In the genomic region with DNA sequence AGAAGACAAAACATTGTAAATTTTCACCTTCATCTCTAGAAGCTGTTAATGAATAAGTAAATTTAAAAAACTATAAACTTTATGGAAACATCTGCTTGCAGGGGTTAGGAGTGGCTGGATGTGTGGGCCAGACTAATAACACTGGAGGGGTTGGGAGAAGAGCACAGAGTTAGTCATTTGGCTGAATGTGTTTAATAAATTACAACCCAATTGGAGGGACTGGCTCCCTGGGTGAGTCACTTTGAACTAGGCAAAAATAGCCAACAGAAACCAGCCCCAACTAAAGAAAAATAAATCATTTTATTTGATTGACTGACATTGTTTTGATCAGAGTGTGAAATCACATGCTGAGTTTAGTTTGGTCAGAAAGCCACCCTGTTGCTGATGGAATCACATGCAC, we compare ENCODE assay signal across 29 cellular contexts. TPM values are rescaled to one million over a fixed set of nuclear protein-coding genes. Genes with fewer than 3 reads are reported as not detected.
A peak's percentile ranks its signal among the peaks of the same experiment; 100 is the strongest.
DNase-seq lines count a peak whose midpoint lies in the region; ATAC-seq and TF ChIP-seq lines count a peak whose summit lies in the region.
"Had no signal": no experiment of that assay in that cellular context is flagged by ENCODE, and none has a peak within 500 bp of the region (broad histone marks: within the 10 kb centered on the region; RNA-seq: fewer than 3 reads in every experiment).

No MANE protein-coding gene starts in this region.

- dilution Hi-C loops in mammary epithelial cell (cut with HindIII; ENCODE audit: low sequenced_read_pairs), result no loop called here

- BruUV-seq in mammary epithelial cell (replicated peaks; lab: Mats Ljungman, UMichigan), result no TSS peak

- no peak overlapping the region for H3K4me3 ChIP-seq in BLaER1
- H3K4me3 ChIP-seq in mammary epithelial cell (replicated peaks in 1 of 3; ENCODE audit: insufficient read depth in 1 of 3, low read depth in 2 of 3, low read length in 3 of 3), result no peak overlapping the region
- H3K4me3 ChIP-seq in neural progenitor cell, result no peak overlapping the region
- H3K4me3 ChIP-seq: esophagus squamous epithelium, gastrocnemius medialis, hepatocyte, lung, ovary, skin epidermis had no signal

- H3K4me1 ChIP-seq in BLaER1, result peaks cover 25% of the 10 kb centered on the region
- no peaks in the 10 kb centered on the region for H3K4me1 ChIP-seq in mammary epithelial cell (ENCODE audit: insufficient read depth, low read length)
- no peaks in the 10 kb centered on the region for H3K4me1 ChIP-seq in neural progenitor cell
- H3K4me1 ChIP-seq: BE2C, esophagus squamous epithelium, gastrocnemius medialis had no signal

- ATAC-seq in memory B cell (ENCODE audit: low read depth) (no peak), GM19467 (IDR thresholded peaks at IDR 0.05; ENCODE audit: unreplicated experiment) (no peak)
- ATAC-seq: gastrocnemius medialis, HCT116, T-cell had no signal

- no peak overlapping the region for H3K4me3 Mint-ChIP-seq in memory B cell
- no peak overlapping the region for H3K4me3 Mint-ChIP-seq in activated CD4-positive, alpha-beta T cell treated with anti-CD3 and anti-CD28 coated beads, Interleukin-2, amount 10 ng/mL, durations not matched to agents 24 days and 14 days
- no peak overlapping the region for H3K4me3 Mint-ChIP-seq in neural progenitor cell
- no peak overlapping the region for H3K4me3 Mint-ChIP-seq in type B pancreatic cell
- H3K4me3 Mint-ChIP-seq: activated T-cell treated with anti-CD3 and anti-CD28 coated beads, Interleukin-2, amount 50 U/mL, for 72 hours; nephron; T-cell had no signal

- in situ Hi-C loops in mammary epithelial cell (cut with MboI; ENCODE audit: low sequenced_read_pairs in 2 of 2), result no loop called here

- H3K27me3 ChIP-seq in BLaER1, result no peaks in the 10 kb centered on the region
- H3K27me3 ChIP-seq in mammary epithelial cell (ENCODE audit: insufficient read depth, low read length), result no peaks in the 10 kb centered on the region
- peaks cover 15% of the 10 kb centered on the region for H3K27me3 ChIP-seq in neural progenitor cell
- H3K27me3 ChIP-seq: BE2C, esophagus squamous epithelium, gastrocnemius medialis, hepatocyte, ovary had no signal

- DNase-seq in LHCN-M2 (ENCODE audit: low read depth) (peak; percentile 3), mammary epithelial cell (peak; percentile 34), memory B cell (ENCODE audit: low spot score in 2 of 2) (no peak), neural progenitor cell (ENCODE audit: low spot score) (no peak), type B pancreatic cell (ENCODE audit: extremely low spot score, unreplicated experiment) (no peak)
- no peak for DNase-seq in activated CD4-positive, alpha-beta T cell treated with anti-CD3 and anti-CD28 coated beads, Interleukin-2, amount 10 ng/mL, durations not matched to agents 24 days and 14 days
- DNase-seq: activated CD4-positive, alpha-beta T cell treated with anti-CD3 and anti-CD28 coated beads, Interleukin-2, amount 50 U/mL, for 4 hours; activated naive CD4-positive, alpha-beta T cell; activated T-cell treated with anti-CD3 and anti-CD28 coated beads, Interleukin-2, amount 50 U/mL, for 72 hours; BE2C; cerebellar nuclear complex; DMS153; esophagus squamous epithelium; gastrocnemius medialis; NCI-H1092; NCI-H1694; NCI-H446 treated with DMSO at 0.1 percent for 48 hours; NCI-H82; ovary; stimulated activated naive CD4-positive, alpha-beta T cell treated with Interleukin-2 at 50 U/mL for 16 hours; T-cell had no signal

- H3K9ac ChIP-seq in BLaER1, result no peak overlapping the region
- H3K9ac ChIP-seq in mammary epithelial cell (ENCODE audit: insufficient read depth, low read length), result no peak overlapping the region
- no peak overlapping the region for H3K9ac ChIP-seq in neural progenitor cell

- CTCF ChIA-PET in mammary epithelial cell (lab: Charles Lee; ENCODE audit: low non-redundant PET), result no interaction called here

- H3K27me3 Mint-ChIP-seq in memory B cell (no peaks in the 10 kb centered on the region), neural progenitor cell (ENCODE audit: insufficient read depth, low read depth) (peaks cover 3% of the 10 kb centered on the region), type B pancreatic cell (peaks cover 17% of the 10 kb centered on the region)
- H3K27me3 Mint-ChIP-seq in activated CD4-positive, alpha-beta T cell treated with anti-CD3 and anti-CD28 coated beads, Interleukin-2, amount 10 ng/mL, durations not matched to agents 24 days and 14 days, result peaks cover 19% of the 10 kb centered on the region

- H3K27ac Mint-ChIP-seq in memory B cell (peak overlapping the region; percentile 95), neural progenitor cell (no peak overlapping the region), type B pancreatic cell (no peak overlapping the region)
- no peak overlapping the region for H3K27ac Mint-ChIP-seq in activated CD4-positive, alpha-beta T cell treated with anti-CD3 and anti-CD28 coated beads, Interleukin-2, amount 10 ng/mL, durations not matched to agents 24 days and 14 days
- H3K27ac Mint-ChIP-seq: nephron, T-cell had no signal

- TF ChIP-seq CTCF in mammary epithelial cell (conservative IDR thresholded peaks at IDR 0.05 in 1 of 2, IDR thresholded peaks at IDR 0.05 in 1 of 2; ENCODE audit: extremely low read depth in 1 of 2, insufficient read depth in 1 of 2, low read depth in 1 of 2, low read length in 2 of 2) (no peak), neural progenitor cell (IDR thresholded peaks at IDR 0.05) (no peak), type B pancreatic cell (conservative IDR thresholded peaks at IDR 0.05) (no peak)

- H3K79me2 ChIP-seq in mammary epithelial cell (ENCODE audit: insufficient read depth, low read length) (no peaks in the 10 kb centered on the region), neural progenitor cell (ENCODE audit: low read depth) (no peaks in the 10 kb centered on the region)
- H3K79me2 ChIP-seq: hepatocyte had no signal

- H3K9me3 Mint-ChIP-seq in memory B cell, result peaks cover 2% of the 10 kb centered on the region
- peaks cover 8% of the 10 kb centered on the region for H3K9me3 Mint-ChIP-seq in activated CD4-positive, alpha-beta T cell treated with anti-CD3 and anti-CD28 coated beads, Interleukin-2, amount 10 ng/mL, durations not matched to agents 24 days and 14 days
- H3K9me3 Mint-ChIP-seq in neural progenitor cell, result peaks cover 2% of the 10 kb centered on the region
- no peaks in the 10 kb centered on the region for H3K9me3 Mint-ChIP-seq in type B pancreatic cell

- 0 out of 2 replicates have a peak, but pooled peaks cover 3% of the 10 kb centered on the region for H3K9me3 ChIP-seq in BLaER1
- H3K9me3 ChIP-seq in mammary epithelial cell (replicated peaks; ENCODE audit: insufficient read depth, low read length), result no peaks in the 10 kb centered on the region
- H3K9me3 ChIP-seq in neural progenitor cell (ENCODE audit: low read depth), result no peaks in the 10 kb centered on the region
- H3K9me3 ChIP-seq: BE2C, esophagus squamous epithelium, gastrocnemius medialis, ovary had no signal

- H3K36me3 Mint-ChIP-seq in memory B cell, result peaks cover 4% of the 10 kb centered on the region
- no peaks in the 10 kb centered on the region for H3K36me3 Mint-ChIP-seq in activated CD4-positive, alpha-beta T cell treated with anti-CD3 and anti-CD28 coated beads, Interleukin-2, amount 10 ng/mL, durations not matched to agents 24 days and 14 days (ENCODE audit: low read depth)
- no peaks in the 10 kb centered on the region for H3K36me3 Mint-ChIP-seq in neural progenitor cell
- no peaks in the 10 kb centered on the region for H3K36me3 Mint-ChIP-seq in type B pancreatic cell
- H3K36me3 Mint-ChIP-seq: T-cell had no signal

- intact Hi-C loops in mammary epithelial cell (cut with micrococcal nuclease), result no loop called here
- intact Hi-C loops in activated CD4-positive, alpha-beta T cell treated with anti-CD3 and anti-CD28 coated beads, Interleukin-2, amount 10 ng/mL, durations not matched to agents 24 days and 14 days (cut with micrococcal nuclease), result no loop called here

- H2AFZ ChIP-seq in mammary epithelial cell (ENCODE audit: low read depth, low read length), result no peak overlapping the region
- H2AFZ ChIP-seq in neural progenitor cell (replicated peaks), result no peak overlapping the region
- H2AFZ ChIP-seq: hepatocyte had no signal

- H3F3A ChIP-seq in neural progenitor cell (ENCODE audit: low read depth), result no peaks in the 10 kb centered on the region

- H3K36me3 ChIP-seq in BLaER1, result no peaks in the 10 kb centered on the region
- no peaks in the 10 kb centered on the region for H3K36me3 ChIP-seq in mammary epithelial cell (ENCODE audit: insufficient read depth, low read length)
- H3K36me3 ChIP-seq in neural progenitor cell, result no peaks in the 10 kb centered on the region
- H3K36me3 ChIP-seq: BE2C, esophagus squamous epithelium, gastrocnemius medialis, ovary had no signal

- no peak overlapping the region for H3K27ac ChIP-seq in BLaER1
- H3K27ac ChIP-seq in mammary epithelial cell (ENCODE audit: insufficient read depth, low read depth, low read length), result no peak overlapping the region
- no peak overlapping the region for H3K27ac ChIP-seq in neural progenitor cell
- H3K27ac ChIP-seq: esophagus squamous epithelium, gastrocnemius medialis, hepatocyte, ovary, skin epidermis had no signal

- H3K4me2 ChIP-seq in BLaER1, result peak overlapping the region; percentile 59; the same call in 1 of the 2 replicates
- no peak overlapping the region for H3K4me2 ChIP-seq in mammary epithelial cell (ENCODE audit: insufficient read depth, low read depth, low read length)
- H3K4me2 ChIP-seq in neural progenitor cell, result no peak overlapping the region
- H3K4me2 ChIP-seq: hepatocyte had no signal

- H4K20me1 ChIP-seq in BLaER1 (no peaks in the 10 kb centered on the region), mammary epithelial cell (ENCODE audit: insufficient read depth, low read length) (no peaks in the 10 kb centered on the region), neural progenitor cell (ENCODE audit: low read depth) (no peaks in the 10 kb centered on the region)

- H3K4me1 Mint-ChIP-seq in memory B cell (peaks cover 38% of the 10 kb centered on the region), neural progenitor cell (no peaks in the 10 kb centered on the region), type B pancreatic cell (ENCODE audit: unreplicated experiment) (no peaks in the 10 kb centered on the region)
- H3K4me1 Mint-ChIP-seq in activated CD4-positive, alpha-beta T cell treated with anti-CD3 and anti-CD28 coated beads, Interleukin-2, amount 10 ng/mL, durations not matched to agents 24 days and 14 days, result peaks cover 2% of the 10 kb centered on the region
- H3K4me1 Mint-ChIP-seq: nephron had no signal

RNA-seq across cellular contexts. Expression of a gene that starts 21.8 kb away (rescaled TPM):
- total RNA-seq in LHCN-M2 (2014; rRNA removed) (2.2 and 4.1 TPM in 2 replicates), mammary epithelial cell (1 to 10 TPM; 1.3 to 2.5 TPM), neural progenitor cell (ENCODE audit: low replicate concordance) (0.22 and 0.37 TPM in 2 replicates), type B pancreatic cell (ENCODE audit: low replicate concordance) (1.5 and 11.6 TPM in 2 replicates)
- polyA plus RNA-seq in LHCN-M2 (2012), result 1.7 TPM
- 2.1 TPM for polyA plus RNA-seq in mammary epithelial cell
- polyA minus RNA-seq in mammary epithelial cell, result not detected
- total RNA-seq in activated CD4-positive, alpha-beta T cell treated with anti-CD3 and anti-CD28 coated beads, Interleukin-2, amount 10 ng/mL, durations not matched to agents 24 days and 14 days, result 0.14 and 0.28 TPM in 2 replicates
- total RNA-seq: G401, hepatocyte had no signal
- polyA plus RNA-seq: hepatocyte had no signal

Comparison
In these comparisons a context has a peak if more than half of its experiments do, and no peak if none do; other contexts are left out.
1. DNase-seq: peak in LHCN-M2 (single experiment) and mammary epithelial cell (single experiment); none in memory B cell (0 of 2), activated CD4-positive, alpha-beta T cell treated with anti-CD3 and anti-CD28 coated beads, Interleukin-2, amount 10 ng/mL, durations not matched to agents 24 days and 14 days (single experiment), neural progenitor cell (single experiment) and type B pancreatic cell (single experiment).